ENCODE assay signal across 8 cellular contexts in genomic region chr2:199850250-199850717, GRCh38. TPM values are rescaled to one million over a fixed set of nuclear protein-coding genes. Genes with fewer than 3 reads are reported as not detected.
DNase-seq lines count a peak whose midpoint lies in the region; ATAC-seq and TF ChIP-seq lines count a peak whose summit lies in the region.

No MANE protein-coding gene starts in this region.

- BruUV-seq in mammary epithelial cell (replicated peaks; lab: Mats Ljungman, UMichigan) = no TSS peak

- H3K36me3 ChIP-seq in right atrium auricular region (no peaks in the 10 kb centered on the region), mammary epithelial cell (ENCODE audit: insufficient read depth, low read length) (no peaks in the 10 kb centered on the region), mucosa of stomach (ENCODE audit: control insufficient read depth, insufficient read depth, low read length) (no peaks in the 10 kb centered on the region)

- H3K27me3 ChIP-seq in right atrium auricular region = no peaks in the 10 kb centered on the region
- H3K27me3 ChIP-seq in mammary epithelial cell (ENCODE audit: insufficient read depth, low read length) = peaks cover 7% of the 10 kb centered on the region
- no peaks in the 10 kb centered on the region for H3K27me3 ChIP-seq in mucosa of stomach (ENCODE audit: control insufficient read depth, insufficient read depth, low read length)

- no peaks in the 10 kb centered on the region for H3K79me2 ChIP-seq in mammary epithelial cell (ENCODE audit: insufficient read depth, low read length)

- ATAC-seq in Right ventricle myocardium inferior = no peak

- CTCF ChIA-PET in mammary epithelial cell (lab: Charles Lee; ENCODE audit: low non-redundant PET) = no interaction called here

- DNase-seq in right atrium auricular region (ENCODE audit: low spot score) = no peak
- DNase-seq in Right ventricle myocardium inferior (ENCODE audit: missing footprints) = no peak
- no peak for DNase-seq in mammary epithelial cell
- no peak for DNase-seq in activated gamma-delta T cell (lab: John Stamatoyannopoulos, UW)
- DNase-seq in iPS-NIHi11 (ENCODE audit: low spot score) = no peak
- no peak for DNase-seq in T1000 (lab: John Stamatoyannopoulos, UW)
- DNase-seq in NOMO-1 treated with DMSO at 0.1 percent for 48 hours (lab: John Stamatoyannopoulos, UW; ENCODE audit: unreplicated experiment) = no peak

- intact Hi-C loops in Right ventricle myocardium inferior (cut with DNase I) (no loop called here), mammary epithelial cell (cut with micrococcal nuclease) (no loop called here)

- H3K9ac ChIP-seq in mammary epithelial cell (ENCODE audit: insufficient read depth, low read length) (no peak overlapping the region), mucosa of stomach (ENCODE audit: low read length) (peak overlapping the region; percentile 59)

- H3K27ac ChIP-seq in right atrium auricular region (peak overlapping the region; percentile 9 to 13), mammary epithelial cell (ENCODE audit: insufficient read depth, low read depth, low read length) (no peak overlapping the region)

- peak overlapping the region; percentile 95 for H2AFZ ChIP-seq in mammary epithelial cell (ENCODE audit: low read depth, low read length)

- H3K4me1 ChIP-seq in right atrium auricular region = no peaks in the 10 kb centered on the region
- H3K4me1 ChIP-seq in mammary epithelial cell (ENCODE audit: insufficient read depth, low read length) = peaks cover 3% of the 10 kb centered on the region
- peaks cover 4% of the 10 kb centered on the region for H3K4me1 ChIP-seq in mucosa of stomach (ENCODE audit: control insufficient read depth, insufficient read depth, low read length)

- no peaks in the 10 kb centered on the region for H4K20me1 ChIP-seq in mammary epithelial cell (ENCODE audit: insufficient read depth, low read length)

- dilution Hi-C loops in mammary epithelial cell (cut with HindIII; ENCODE audit: low sequenced_read_pairs) = no loop called here

- no peak for TF ChIP-seq CTCF in right atrium auricular region (IDR thresholded peaks at IDR 0.05)
- TF ChIP-seq CTCF in mammary epithelial cell (conservative IDR thresholded peaks at IDR 0.05 in 1 of 2, IDR thresholded peaks at IDR 0.05 in 1 of 2; ENCODE audit: extremely low read depth in 1 of 2, insufficient read depth in 1 of 2, low read depth in 1 of 2, low read length in 2 of 2) = no peak

- in situ Hi-C loops in mammary epithelial cell (cut with MboI; ENCODE audit: low sequenced_read_pairs in 2 of 2) = loop anchor here in 1 of 2 donors (25.0 kb wide), 1 partner anchor 138 kb away; no protein-coding TSS in a partner anchor

- H3K4me2 ChIP-seq in mammary epithelial cell (ENCODE audit: insufficient read depth, low read depth, low read length) = peak overlapping the region; percentile 99

- WGBS in mammary epithelial cell (ENCODE audit: low coverage, missing lambda C conversion rate) = 33% methylated on average over 8 of the region's 12 CpGs

- H3K9me3 ChIP-seq in right atrium auricular region = no peaks in the 10 kb centered on the region
- H3K9me3 ChIP-seq in mammary epithelial cell (replicated peaks; ENCODE audit: insufficient read depth, low read length) = no peaks in the 10 kb centered on the region
- no peaks in the 10 kb centered on the region for H3K9me3 ChIP-seq in mucosa of stomach (ENCODE audit: control insufficient read depth, low read length)

- H3K4me3 ChIP-seq in right atrium auricular region (peak overlapping the region; percentile 57 to 60), mammary epithelial cell (replicated peaks in 1 of 3; ENCODE audit: insufficient read depth in 1 of 3, low read depth in 2 of 3, low read length in 3 of 3) (peak overlapping the region; percentile 55 to 67 (median 65)), mucosa of stomach (ENCODE audit: low read length) (peak overlapping the region; percentile 70)

RNA-seq across cellular contexts. Expression of gene FTCDNL1, which starts 0.7 kb away (rescaled TPM):
- total RNA-seq in right atrium auricular region (1 to 10 TPM; 2.8 to 3.5 TPM), Right ventricle myocardium inferior (3.0 TPM), mammary epithelial cell (1 to 10 TPM in 1 of 2 donors, under 1 TPM in 1; 0.14 to 1.0 TPM)
- polyA plus RNA-seq in mammary epithelial cell = 0.29 TPM
- not detected for polyA minus RNA-seq in mammary epithelial cell
